13 cellular contexts compared by ENCODE assay signal in genomic region chr5:181105091-181106025, GRCh38. TPM values are rescaled to one million over a fixed set of nuclear protein-coding genes. Genes with fewer than 3 reads are reported as not detected.
"Had no signal": no experiment of that assay in that cellular context is flagged by ENCODE, and none has a peak within 500 bp of the region (broad histone marks: within the 10 kb centered on the region; RNA-seq: fewer than 3 reads in every experiment).

No MANE protein-coding gene starts in this region.

RNA-seq across cellular contexts. Expression of gene OR2V1, which starts 25.6 kb away (rescaled TPM):
- total RNA-seq: aorta; breast epithelium; cerebellum; dermis microvascular lymphatic vessel endothelial cell; esophagus mucosa; glomerular endothelial cell; left lung; mucosa of descending colon; natural killer cell treated with Interleukin-12 subunit alpha and Interleukin-12 subunit beta and Interleukin-15 and Interleukin-18, amount 100 ng/mL, for 72 hours; progenitor cell of endocrine pancreas; right cardiac atrium; thyroid gland; uterus had no signal

RNA-seq across cellular contexts. Expression of gene OR2V2, which starts 42.0 kb away (rescaled TPM):
- total RNA-seq: aorta; breast epithelium; cerebellum; dermis microvascular lymphatic vessel endothelial cell; esophagus mucosa; glomerular endothelial cell; left lung; mucosa of descending colon; natural killer cell treated with Interleukin-12 subunit alpha and Interleukin-12 subunit beta and Interleukin-15 and Interleukin-18, amount 100 ng/mL, for 72 hours; progenitor cell of endocrine pancreas; right cardiac atrium; thyroid gland; uterus had no signal
